ENCODE assay signal across 8 cellular contexts in genomic region chr20:37406010-37406998, GRCh38.
DNase-seq lines count a peak whose midpoint lies in the region; ATAC-seq and TF ChIP-seq lines count a peak whose summit lies in the region.

No MANE protein-coding gene starts in this region.

- H3K9ac ChIP-seq in muscle layer of colon (ENCODE audit: low read length) (no peak overlapping the region), subcutaneous abdominal adipose tissue (ENCODE audit: low read length in 5 of 5) (peak overlapping the region in 1 of 5 donors; percentile 9)

- H3K27me3 Mint-ChIP-seq in effector memory CD8-positive, alpha-beta T cell = peaks cover 41 to 63% of the 10 kb centered on the region in 2 donors

- no peak for TF ChIP-seq CTCF in WERI-Rb-1 (IDR thresholded peaks at IDR 0.05; ENCODE audit: low read depth, low read length)

- H3K9me3 Mint-ChIP-seq in effector memory CD8-positive, alpha-beta T cell = no peaks in the 10 kb centered on the region

- H3K27ac Mint-ChIP-seq in effector memory CD8-positive, alpha-beta T cell = no peak overlapping the region

- peak overlapping the region; percentile 42 for H3K4me3 ChIP-seq in MG63
- H3K4me3 ChIP-seq in WERI-Rb-1 (ENCODE audit: low read depth, low read length) = peak overlapping the region; percentile 24
- peak overlapping the region in 1 of 2 donors; percentile 72 for H3K4me3 ChIP-seq in muscle layer of colon (ENCODE audit: low read depth in 1 of 2, low read length in 2 of 2)
- H3K4me3 ChIP-seq in subcutaneous abdominal adipose tissue (ENCODE audit: low read depth in 1 of 5, low read length in 5 of 5) = peak overlapping the region; percentile 5 to 43 (median 33)

- peaks cover 14% of the 10 kb centered on the region for H3K36me3 ChIP-seq in MG63
- peaks cover 29% of the 10 kb centered on the region for H3K36me3 ChIP-seq in WERI-Rb-1
- H3K36me3 ChIP-seq in muscle layer of colon (ENCODE audit: insufficient read depth, low read length) = peaks cover 16% of the 10 kb centered on the region
- H3K36me3 ChIP-seq in subcutaneous abdominal adipose tissue (ENCODE audit: control insufficient read depth in 5 of 5, insufficient read depth in 5 of 5, low read length in 5 of 5) = peaks cover 0 to 31% (median 22%) of the 10 kb centered on the region in 5 donors

- H3K9me3 ChIP-seq in MG63 (no peaks in the 10 kb centered on the region), WERI-Rb-1 (ENCODE audit: severe bottlenecking) (no peaks in the 10 kb centered on the region), muscle layer of colon (ENCODE audit: low read length) (no peaks in the 10 kb centered on the region), subcutaneous abdominal adipose tissue (ENCODE audit: control insufficient read depth in 5 of 5, low read length in 5 of 5) (no peaks in the 10 kb centered on the region)

- H3K4me3 Mint-ChIP-seq in effector memory CD8-positive, alpha-beta T cell = peak overlapping the region; percentile 40 to 83

- no peaks in the 10 kb centered on the region for H3K36me3 Mint-ChIP-seq in effector memory CD8-positive, alpha-beta T cell (ENCODE audit: insufficient read depth)

- H3K27me3 ChIP-seq in MG63 (no peaks in the 10 kb centered on the region; the same call in 1 of the 2 replicates), WERI-Rb-1 (ENCODE audit: insufficient read depth, low read depth, severe bottlenecking) (no peaks in the 10 kb centered on the region), muscle layer of colon (ENCODE audit: control insufficient read depth in 1 of 2, insufficient read depth in 2 of 2, low read length in 2 of 2) (peaks cover 0 to 9% of the 10 kb centered on the region in 2 donors), subcutaneous abdominal adipose tissue (ENCODE audit: control insufficient read depth in 5 of 5, insufficient read depth in 4 of 5, low read length in 5 of 5) (peaks cover 4 to 24% (median 22%) of the 10 kb centered on the region in 5 donors)

- H3K4me1 Mint-ChIP-seq in effector memory CD8-positive, alpha-beta T cell (ENCODE audit: low read depth in 2 of 2) = peaks cover 12 to 20% of the 10 kb centered on the region in 2 donors

- peak; percentile 56 for ATAC-seq in effector memory CD8-positive, alpha-beta T cell (replicated peaks)
- ATAC-seq in GM21717 (IDR thresholded peaks at IDR 0.05; ENCODE audit: unreplicated experiment) = no peak

- peak; percentile 32 for DNase-seq in A172 (ENCODE audit: low spot score)
- peak; percentile 22 for DNase-seq in GF-D8 (lab: John Stamatoyannopoulos, UW)
- peak; percentile 61 for DNase-seq in MG63
- peak; percentile 72 for DNase-seq in WERI-Rb-1
- DNase-seq in effector memory CD8-positive, alpha-beta T cell = no peak

- H3K4me1 ChIP-seq in muscle layer of colon (ENCODE audit: insufficient read depth, low read length) (peaks cover 34% of the 10 kb centered on the region), subcutaneous abdominal adipose tissue (ENCODE audit: control insufficient read depth in 5 of 5, insufficient read depth in 5 of 5, low read length in 5 of 5) (peaks cover 2 to 42% (median 35%) of the 10 kb centered on the region in 5 donors)

- H3K27ac ChIP-seq in WERI-Rb-1 (peak overlapping the region; percentile 90), muscle layer of colon (ENCODE audit: low read depth, low read length) (peak overlapping the region; percentile 30), subcutaneous abdominal adipose tissue (ENCODE audit: low read depth, low read length) (no peak overlapping the region)

Comparison
In these comparisons a context has a peak if more than half of its experiments do, and no peak if none do; other contexts are left out.
1. DNase-seq: peak in A172 (single experiment), GF-D8 (single experiment), MG63 (single experiment) and WERI-Rb-1 (single experiment); none in effector memory CD8-positive, alpha-beta T cell (0 of 3).